Comparison of ENCODE assay signal across 8 cellular contexts in the genomic region with DNA sequence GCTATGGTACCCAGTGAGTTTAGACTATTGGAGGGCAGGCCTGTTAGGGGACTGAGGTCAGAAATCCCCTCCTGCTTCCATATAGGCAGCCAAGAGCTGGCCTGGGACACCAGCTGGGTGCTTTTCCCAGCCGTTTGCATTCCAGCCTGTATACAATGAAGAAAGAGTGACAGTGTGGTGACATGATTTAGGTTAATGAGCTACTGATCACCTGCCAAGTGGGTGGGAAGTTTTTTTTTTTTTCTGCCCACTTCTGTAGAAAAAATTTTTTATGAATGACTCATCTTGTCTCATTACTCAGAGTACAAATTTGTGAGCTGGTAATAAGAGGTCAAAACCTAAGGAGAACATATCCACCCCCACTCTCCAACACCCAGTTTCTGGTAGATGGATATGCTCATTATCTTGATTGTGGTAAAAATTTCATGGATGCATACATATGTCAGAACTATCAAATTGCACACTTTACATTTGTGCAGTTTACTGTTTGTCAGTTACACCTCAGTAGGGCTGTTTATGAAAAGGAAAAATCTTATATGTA.
DNase-seq lines count a peak whose midpoint lies in the region; ATAC-seq and TF ChIP-seq lines count a peak whose summit lies in the region.

No MANE protein-coding gene starts in this region.

- TF ChIP-seq CTCF in 22Rv1 (IDR thresholded peaks at IDR 0.05): no peak
- no peak for TF ChIP-seq CTCF in RWPE1 (conservative IDR thresholded peaks at IDR 0.05; ENCODE audit: low read depth)
- TF ChIP-seq CTCF in WERI-Rb-1 (IDR thresholded peaks at IDR 0.05; ENCODE audit: low read depth, low read length): no peak

- POLR2A ChIA-PET in RWPE1 (lab: Yijun Ruan, JAX; ENCODE audit: low non-redundant PET): no interaction called here

- CTCF ChIA-PET in RWPE1 (lab: Yijun Ruan, JAX): interaction anchor here (0.7 kb wide), 1 partner anchor 10 kb away, joined by 3 read pairs; no protein-coding TSS in a partner anchor

- ATAC-seq in GM18907 (IDR thresholded peaks at IDR 0.05; ENCODE audit: unreplicated experiment): peak; percentile 57
- no peak for ATAC-seq in HG03469 (IDR thresholded peaks at IDR 0.05; ENCODE audit: unreplicated experiment)
- ATAC-seq in GM19395 (IDR thresholded peaks at IDR 0.05; ENCODE audit: unreplicated experiment): no peak

- H3K4me3 ChIP-seq in WERI-Rb-1 (ENCODE audit: low read depth, low read length): no peak overlapping the region

- H3K9me3 ChIP-seq in WERI-Rb-1 (ENCODE audit: severe bottlenecking): no peaks in the 10 kb centered on the region

- H3K36me3 ChIP-seq in WERI-Rb-1: no peaks in the 10 kb centered on the region

- no peaks in the 10 kb centered on the region for H3K27me3 ChIP-seq in WERI-Rb-1 (ENCODE audit: insufficient read depth, low read depth, severe bottlenecking)

- peak overlapping the region; percentile 34 for H3K27ac ChIP-seq in 22Rv1
- peak overlapping the region; percentile 61 for H3K27ac ChIP-seq in RWPE1
- no peak overlapping the region for H3K27ac ChIP-seq in WERI-Rb-1

- DNase-seq in RWPE1 (ENCODE audit: low spot score): peak; percentile 88
- peak; percentile 57 for DNase-seq in iPS-NIHi11 (ENCODE audit: low spot score)
- no peak for DNase-seq in stimulated activated naive CD4-positive, alpha-beta T cell treated with Interleukin-2 at 50 U/mL for 16 hours (lab: John Stamatoyannopoulos, UW)
- DNase-seq in WERI-Rb-1: no peak

Comparison
In these comparisons a context has a peak if more than half of its experiments do, and no peak if none do; other contexts are left out.
1. DNase-seq: peak in RWPE1 (single experiment) and iPS-NIHi11 (single experiment); none in stimulated activated naive CD4-positive, alpha-beta T cell treated with Interleukin-2 at 50 U/mL for 16 hours (single experiment) and WERI-Rb-1 (single experiment).